In the genomic region with DNA sequence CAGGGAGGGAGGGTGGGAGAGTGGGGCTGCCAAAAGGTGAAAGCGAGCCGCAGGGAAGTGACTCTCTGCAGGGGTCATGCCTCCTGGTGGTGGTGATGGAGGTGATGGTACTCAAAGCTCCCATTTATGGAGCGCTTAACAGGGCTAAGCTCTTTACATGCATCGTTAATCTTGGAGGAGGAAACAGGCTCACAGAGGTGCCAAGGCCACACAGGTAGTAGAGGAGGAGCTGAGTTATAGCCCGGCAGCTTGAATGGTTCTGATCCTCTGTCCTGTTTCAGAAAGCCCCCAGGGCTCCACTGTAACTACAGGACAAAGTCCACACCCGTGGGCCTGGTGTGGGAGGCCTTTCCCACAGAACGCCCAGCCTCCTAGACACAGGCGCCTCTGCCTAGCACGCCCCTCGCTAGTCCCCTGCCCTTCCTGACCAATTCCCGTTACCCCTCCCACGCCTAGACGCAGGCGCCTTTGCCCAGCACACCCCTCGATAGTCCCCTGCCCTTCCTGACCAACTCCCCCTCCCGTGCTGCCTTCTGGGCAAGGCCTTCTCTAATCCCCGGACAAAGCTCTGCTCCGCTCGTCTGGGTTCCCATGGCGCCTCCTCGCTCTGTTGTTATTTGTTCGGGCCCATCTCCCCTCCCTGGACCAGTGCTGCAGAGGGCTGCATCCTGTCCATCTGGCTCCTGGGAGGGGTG, we compare ENCODE assay signal across 10 cellular contexts. TPM values are rescaled to one million over a fixed set of nuclear protein-coding genes. Genes with fewer than 3 reads are reported as not detected.
A peak's percentile ranks its signal among the peaks of the same experiment; 100 is the strongest.
DNase-seq lines count a peak whose midpoint lies in the region; ATAC-seq and TF ChIP-seq lines count a peak whose summit lies in the region.
"Had no signal": no experiment of that assay in that cellular context is flagged by ENCODE, and none has a peak within 500 bp of the region (broad histone marks: within the 10 kb centered on the region; RNA-seq: fewer than 3 reads in every experiment).

No MANE protein-coding gene starts in this region.

- H3K27me3 ChIP-seq in tibial artery, result no peaks in the 10 kb centered on the region

- H3K36me3 ChIP-seq in tibial artery, result no peaks in the 10 kb centered on the region

- H3K27me3 Mint-ChIP-seq in chondrocyte (ENCODE audit: low read depth) (no peaks in the 10 kb centered on the region), nephron (ENCODE audit: low read depth) (no peaks in the 10 kb centered on the region)

- H3K4me3 ChIP-seq in tibial artery, result no peak overlapping the region

- no peaks in the 10 kb centered on the region for H3K9me3 ChIP-seq in tibial artery

- ATAC-seq in GM18873 (IDR thresholded peaks at IDR 0.05; ENCODE audit: low FRiP score, unreplicated experiment), result no peak
- ATAC-seq in GM21360 (IDR thresholded peaks at IDR 0.05; ENCODE audit: unreplicated experiment), result no peak
- no peak for ATAC-seq in GM19023 (IDR thresholded peaks at IDR 0.05; ENCODE audit: unreplicated experiment)

- H3K9me3 Mint-ChIP-seq in chondrocyte (ENCODE audit: low read depth) (no peaks in the 10 kb centered on the region), nephron (no peaks in the 10 kb centered on the region)

- H3K36me3 Mint-ChIP-seq in chondrocyte (ENCODE audit: low read depth) (no peaks in the 10 kb centered on the region), nephron (ENCODE audit: low read depth) (no peaks in the 10 kb centered on the region)

- TF ChIP-seq CTCF in chondrocyte (IDR thresholded peaks at IDR 0.05) (no peak), nephron (IDR thresholded peaks at IDR 0.05; ENCODE audit: unreplicated experiment in 3 of 3) (no peak), tibial artery (IDR thresholded peaks at IDR 0.05) (no peak)

- H3K27ac ChIP-seq in tibial artery, result no peak overlapping the region

- peak; percentile 83 for DNase-seq in D341Med (ENCODE audit: low spot score)
- peak; percentile 84 to 89 for DNase-seq in NCI-H187 (lab: John Stamatoyannopoulos, UW)
- no peak for DNase-seq in chondrocyte (ENCODE audit: low spot score)
- no peak for DNase-seq in tibial artery
- DNase-seq: stimulated activated CD4-positive, alpha-beta T cell treated with anti-CD3 and anti-CD28 coated beads, Interleukin-15, amount 100 ng/mL, for 24 hours had no signal

- no peak overlapping the region for H3K4me3 Mint-ChIP-seq in chondrocyte (ENCODE audit: unreplicated experiment)
- peak overlapping the region; percentile 17 to 64 (median 51) for H3K4me3 Mint-ChIP-seq in nephron

- H3K27ac Mint-ChIP-seq in chondrocyte (ENCODE audit: unreplicated experiment), result peak overlapping the region; percentile 54
- peak overlapping the region; percentile 79 to 95 (median 86) for H3K27ac Mint-ChIP-seq in nephron

- peaks cover 0 to 41% (median 3%) of the 10 kb centered on the region in 4 donors for H3K4me1 ChIP-seq in tibial artery

- H3K4me1 Mint-ChIP-seq in chondrocyte (ENCODE audit: low read depth), result peaks cover 36% of the 10 kb centered on the region
- H3K4me1 Mint-ChIP-seq in nephron, result peaks cover 69% of the 10 kb centered on the region

- intact Hi-C loops in tibial artery (cut with DNase I; ENCODE audit: low total_unique reads), result no loop called here

RNA-seq across cellular contexts. Expression of gene PPP1R37, which starts 10.8 kb away (rescaled TPM):
- 23.9 to 30.2 TPM (median 24.0 TPM) in 3 replicates for total RNA-seq in chondrocyte

RNA-seq across cellular contexts. Expression of gene GEMIN7, which starts 24.7 kb away (rescaled TPM):
- total RNA-seq in chondrocyte, result 14.7 to 21.7 TPM (median 17.8 TPM) in 3 replicates

RNA-seq across cellular contexts. Expression of gene ZNF296, which starts 27.5 kb away (rescaled TPM):
- 0.12 to 0.58 TPM (median 0.49 TPM) in 3 replicates for total RNA-seq in chondrocyte
- total RNA-seq: fibroblast of lung had no signal

RNA-seq across cellular contexts. Expression of gene NKPD1, which starts 57.0 kb away (rescaled TPM):
- total RNA-seq in chondrocyte, result 0.10 to 0.13 TPM in 2 of 3 replicates, not detected in the other

Comparison
In these comparisons a context has a peak if more than half of its experiments do, and no peak if none do; other contexts are left out.
1. DNase-seq: peak in D341Med (single experiment) and NCI-H187 (2 of 2); none in chondrocyte (single experiment) and tibial artery (0 of 2).